In the genomic region with DNA sequence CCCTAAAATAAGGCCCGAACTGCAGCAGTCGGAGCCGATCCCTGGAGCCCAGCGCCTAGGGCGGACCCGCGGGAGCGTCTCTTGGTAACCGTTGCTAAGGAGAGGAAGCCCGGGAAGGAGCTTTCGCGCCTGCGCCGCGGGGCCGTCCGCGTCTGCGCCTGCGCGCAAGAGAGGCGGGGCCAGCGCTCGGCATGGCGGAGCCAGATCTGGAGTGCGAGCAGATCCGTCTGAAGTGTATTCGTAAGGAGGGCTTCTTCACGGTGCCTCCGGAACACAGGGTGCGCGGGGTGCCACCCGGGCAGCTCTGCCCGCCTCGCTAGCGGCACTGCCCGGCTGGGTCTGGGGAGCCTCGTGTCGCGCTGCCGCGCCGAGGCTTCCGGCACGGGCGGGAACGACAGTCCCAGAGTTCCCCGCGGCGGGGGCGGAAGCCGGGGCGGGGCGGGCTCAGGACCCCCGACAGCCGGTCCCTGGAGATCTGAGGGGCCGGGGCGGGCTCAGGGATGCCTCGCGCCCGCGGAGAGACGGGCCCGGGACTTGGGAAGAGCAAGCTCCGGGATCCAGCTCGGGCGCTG, we compare ENCODE assay signal across 1 cellular context.
TF ChIP-seq lines count a peak whose summit lies in the region.

A gene with protein sequence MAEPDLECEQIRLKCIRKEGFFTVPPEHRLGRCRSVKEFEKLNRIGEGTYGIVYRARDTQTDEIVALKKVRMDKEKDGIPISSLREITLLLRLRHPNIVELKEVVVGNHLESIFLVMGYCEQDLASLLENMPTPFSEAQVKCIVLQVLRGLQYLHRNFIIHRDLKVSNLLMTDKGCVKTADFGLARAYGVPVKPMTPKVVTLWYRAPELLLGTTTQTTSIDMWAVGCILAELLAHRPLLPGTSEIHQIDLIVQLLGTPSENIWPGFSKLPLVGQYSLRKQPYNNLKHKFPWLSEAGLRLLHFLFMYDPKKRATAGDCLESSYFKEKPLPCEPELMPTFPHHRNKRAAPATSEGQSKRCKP (plus strand): TSS at position 170 of the 572 bp plus-strand sequence. CDS start 22 bp downstream, at position 192.

TF ChIP-seq in HEK293, 187 proteins besides CTCF, POLR2A, EP300 and RAD21 (continued from another document):
- TF ChIP-seq ZNF324 (tag by site-specific recombination; IDR thresholded peaks at IDR 0.05) (no peak), ZBTB1 (tag by site-specific recombination; IDR thresholded peaks at IDR 0.05) (no peak), ZNF654 (tag by site-specific recombination; IDR thresholded peaks at IDR 0.05; ENCODE audit: low read depth) (no peak), ZNF112 (tag by site-specific recombination; IDR thresholded peaks at IDR 0.05) (no peak), KLF10 (tag by site-specific recombination; IDR thresholded peaks at IDR 0.05) (0 out of 2 replicates have a peak, but pooled peaks have one; percentile 28), ZNF121 (tag by site-specific recombination; IDR thresholded peaks at IDR 0.05) (no peak), KLF8 (tag by site-specific recombination; IDR thresholded peaks at IDR 0.05) (peak; percentile 74; the same call in 1 of the 2 replicates), ZNF416 (tag by site-specific recombination; IDR thresholded peaks at IDR 0.05) (no peak), ZNF664 (tag by site-specific recombination; IDR thresholded peaks at IDR 0.05) (no peak), SP3 (tag by site-specific recombination; IDR thresholded peaks at IDR 0.05) (peak; percentile 85), SCRT2 (tag by site-specific recombination; IDR thresholded peaks at IDR 0.05) (no peak), ZNF670 (tag by site-specific recombination; IDR thresholded peaks at IDR 0.05; ENCODE audit: low read depth) (no peak), GLI2 (tag by site-specific recombination; IDR thresholded peaks at IDR 0.05; ENCODE audit: borderline replicate concordance, low read depth) (no peak), ZNF221 (tag by site-specific recombination; IDR thresholded peaks at IDR 0.05; ENCODE audit: borderline replicate concordance) (no peak), ZXDB (tag by site-specific recombination; IDR thresholded peaks at IDR 0.05) (peak; percentile 93), ZNF843 (tag by site-specific recombination; IDR thresholded peaks at IDR 0.05) (no peak), ZNF248 (tag by site-specific recombination; IDR thresholded peaks at IDR 0.05) (no peak), YY1 (tag by site-specific recombination; IDR thresholded peaks at IDR 0.05) (peak; percentile 56; the same call in 1 of the 2 replicates), EGR2 (tag by site-specific recombination; IDR thresholded peaks at IDR 0.05; ENCODE audit: low read depth) (peak; percentile 43), ZNF132 (tag by site-specific recombination; IDR thresholded peaks at IDR 0.05; ENCODE audit: borderline replicate concordance) (no peak), ZNF2 (tag by site-specific recombination; IDR thresholded peaks at IDR 0.05) (no peak), YY2 (tag by site-specific recombination; IDR thresholded peaks at IDR 0.05) (peak; percentile 71; the same call in 1 of the 2 replicates), GLIS2 (tag by site-specific recombination; IDR thresholded peaks at IDR 0.05) (peak; percentile 72), ZSCAN30 (tag by site-specific recombination; IDR thresholded peaks at IDR 0.05) (peak; percentile 51; the same call in 1 of the 2 replicates), ZBTB20 (tag by site-specific recombination; IDR thresholded peaks at IDR 0.05) (peak; percentile 79), SP2 (tag by site-specific recombination; IDR thresholded peaks at IDR 0.05) (peak; percentile 73)
- TF ChIP-seq, protein P1, sequence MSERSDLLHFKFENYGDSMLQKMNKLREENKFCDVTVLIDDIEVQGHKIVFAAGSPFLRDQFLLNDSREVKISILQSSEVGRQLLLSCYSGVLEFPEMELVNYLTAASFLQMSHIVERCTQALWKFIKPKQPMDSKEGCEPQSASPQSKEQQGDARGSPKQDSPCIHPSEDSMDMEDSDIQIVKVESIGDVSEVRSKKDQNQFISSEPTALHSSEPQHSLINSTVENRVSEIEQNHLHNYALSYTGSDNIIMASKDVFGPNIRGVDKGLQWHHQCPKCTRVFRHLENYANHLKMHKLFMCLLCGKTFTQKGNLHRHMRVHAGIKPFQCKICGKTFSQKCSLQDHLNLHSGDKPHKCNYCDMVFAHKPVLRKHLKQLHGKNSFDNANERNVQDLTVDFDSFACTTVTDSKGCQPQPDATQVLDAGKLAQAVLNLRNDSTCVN (tag by site-specific recombination; optimal IDR thresholded peaks at IDR 0.05), result peak; percentile 75
- TF ChIP-seq, protein P2, sequence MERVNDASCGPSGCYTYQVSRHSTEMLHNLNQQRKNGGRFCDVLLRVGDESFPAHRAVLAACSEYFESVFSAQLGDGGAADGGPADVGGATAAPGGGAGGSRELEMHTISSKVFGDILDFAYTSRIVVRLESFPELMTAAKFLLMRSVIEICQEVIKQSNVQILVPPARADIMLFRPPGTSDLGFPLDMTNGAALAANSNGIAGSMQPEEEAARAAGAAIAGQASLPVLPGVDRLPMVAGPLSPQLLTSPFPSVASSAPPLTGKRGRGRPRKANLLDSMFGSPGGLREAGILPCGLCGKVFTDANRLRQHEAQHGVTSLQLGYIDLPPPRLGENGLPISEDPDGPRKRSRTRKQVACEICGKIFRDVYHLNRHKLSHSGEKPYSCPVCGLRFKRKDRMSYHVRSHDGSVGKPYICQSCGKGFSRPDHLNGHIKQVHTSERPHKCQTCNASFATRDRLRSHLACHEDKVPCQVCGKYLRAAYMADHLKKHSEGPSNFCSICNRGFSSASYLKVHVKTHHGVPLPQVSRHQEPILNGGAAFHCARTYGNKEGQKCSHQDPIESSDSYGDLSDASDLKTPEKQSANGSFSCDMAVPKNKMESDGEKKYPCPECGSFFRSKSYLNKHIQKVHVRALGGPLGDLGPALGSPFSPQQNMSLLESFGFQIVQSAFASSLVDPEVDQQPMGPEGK (tag by site-specific recombination; IDR thresholded peaks at IDR 0.05), result peak; percentile 80
- TF ChIP-seq, protein P3, sequence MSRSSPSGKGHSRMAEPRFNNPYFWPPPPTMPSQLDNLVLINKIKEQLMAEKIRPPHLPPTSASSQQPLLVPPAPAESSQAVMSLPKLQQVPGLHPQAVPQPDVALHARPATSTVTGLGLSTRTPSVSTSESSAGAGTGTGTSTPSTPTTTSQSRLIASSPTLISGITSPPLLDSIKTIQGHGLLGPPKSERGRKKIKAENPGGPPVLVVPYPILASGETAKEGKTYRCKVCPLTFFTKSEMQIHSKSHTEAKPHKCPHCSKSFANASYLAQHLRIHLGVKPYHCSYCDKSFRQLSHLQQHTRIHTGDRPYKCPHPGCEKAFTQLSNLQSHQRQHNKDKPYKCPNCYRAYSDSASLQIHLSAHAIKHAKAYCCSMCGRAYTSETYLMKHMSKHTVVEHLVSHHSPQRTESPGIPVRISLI (tag by site-specific recombination; IDR thresholded peaks at IDR 0.05), result no peak
- TF ChIP-seq, protein P4, sequence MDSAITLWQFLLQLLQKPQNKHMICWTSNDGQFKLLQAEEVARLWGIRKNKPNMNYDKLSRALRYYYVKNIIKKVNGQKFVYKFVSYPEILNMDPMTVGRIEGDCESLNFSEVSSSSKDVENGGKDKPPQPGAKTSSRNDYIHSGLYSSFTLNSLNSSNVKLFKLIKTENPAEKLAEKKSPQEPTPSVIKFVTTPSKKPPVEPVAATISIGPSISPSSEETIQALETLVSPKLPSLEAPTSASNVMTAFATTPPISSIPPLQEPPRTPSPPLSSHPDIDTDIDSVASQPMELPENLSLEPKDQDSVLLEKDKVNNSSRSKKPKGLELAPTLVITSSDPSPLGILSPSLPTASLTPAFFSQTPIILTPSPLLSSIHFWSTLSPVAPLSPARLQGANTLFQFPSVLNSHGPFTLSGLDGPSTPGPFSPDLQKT (IDR thresholded peaks at IDR 0.05; ENCODE audit: borderline replicate concordance, low read depth, low read length), result no peak
- TF ChIP-seq, protein P5, sequence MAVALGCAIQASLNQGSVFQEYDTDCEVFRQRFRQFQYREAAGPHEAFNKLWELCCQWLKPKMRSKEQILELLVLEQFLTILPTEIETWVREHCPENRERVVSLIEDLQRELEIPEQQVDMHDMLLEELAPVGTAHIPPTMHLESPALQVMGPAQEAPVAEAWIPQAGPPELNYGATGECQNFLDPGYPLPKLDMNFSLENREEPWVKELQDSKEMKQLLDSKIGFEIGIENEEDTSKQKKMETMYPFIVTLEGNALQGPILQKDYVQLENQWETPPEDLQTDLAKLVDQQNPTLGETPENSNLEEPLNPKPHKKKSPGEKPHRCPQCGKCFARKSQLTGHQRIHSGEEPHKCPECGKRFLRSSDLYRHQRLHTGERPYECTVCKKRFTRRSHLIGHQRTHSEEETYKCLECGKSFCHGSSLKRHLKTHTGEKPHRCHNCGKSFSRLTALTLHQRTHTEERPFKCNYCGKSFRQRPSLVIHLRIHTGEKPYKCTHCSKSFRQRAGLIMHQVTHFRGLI (tag by site-specific recombination; IDR thresholded peaks at IDR 0.05), result no peak
- TF ChIP-seq, protein P6, sequence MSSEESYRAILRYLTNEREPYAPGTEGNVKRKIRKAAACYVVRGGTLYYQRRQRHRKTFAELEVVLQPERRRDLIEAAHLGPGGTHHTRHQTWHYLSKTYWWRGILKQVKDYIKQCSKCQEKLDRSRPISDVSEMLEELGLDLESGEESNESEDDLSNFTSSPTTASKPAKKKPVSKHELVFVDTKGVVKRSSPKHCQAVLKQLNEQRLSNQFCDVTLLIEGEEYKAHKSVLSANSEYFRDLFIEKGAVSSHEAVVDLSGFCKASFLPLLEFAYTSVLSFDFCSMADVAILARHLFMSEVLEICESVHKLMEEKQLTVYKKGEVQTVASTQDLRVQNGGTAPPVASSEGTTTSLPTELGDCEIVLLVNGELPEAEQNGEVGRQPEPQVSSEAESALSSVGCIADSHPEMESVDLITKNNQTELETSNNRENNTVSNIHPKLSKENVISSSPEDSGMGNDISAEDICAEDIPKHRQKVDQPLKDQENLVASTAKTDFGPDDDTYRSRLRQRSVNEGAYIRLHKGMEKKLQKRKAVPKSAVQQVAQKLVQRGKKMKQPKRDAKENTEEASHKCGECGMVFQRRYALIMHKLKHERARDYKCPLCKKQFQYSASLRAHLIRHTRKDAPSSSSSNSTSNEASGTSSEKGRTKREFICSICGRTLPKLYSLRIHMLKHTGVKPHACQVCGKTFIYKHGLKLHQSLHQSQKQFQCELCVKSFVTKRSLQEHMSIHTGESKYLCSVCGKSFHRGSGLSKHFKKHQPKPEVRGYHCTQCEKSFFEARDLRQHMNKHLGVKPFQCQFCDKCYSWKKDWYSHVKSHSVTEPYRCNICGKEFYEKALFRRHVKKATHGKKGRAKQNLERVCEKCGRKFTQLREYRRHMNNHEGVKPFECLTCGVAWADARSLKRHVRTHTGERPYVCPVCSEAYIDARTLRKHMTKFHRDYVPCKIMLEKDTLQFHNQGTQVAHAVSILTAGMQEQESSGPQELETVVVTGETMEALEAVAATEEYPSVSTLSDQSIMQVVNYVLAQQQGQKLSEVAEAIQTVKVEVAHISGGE (tag by site-specific recombination; conservative IDR thresholded peaks at IDR 0.05; ENCODE audit: low read depth), result peak; percentile 47
- TF ChIP-seq, protein P7, sequence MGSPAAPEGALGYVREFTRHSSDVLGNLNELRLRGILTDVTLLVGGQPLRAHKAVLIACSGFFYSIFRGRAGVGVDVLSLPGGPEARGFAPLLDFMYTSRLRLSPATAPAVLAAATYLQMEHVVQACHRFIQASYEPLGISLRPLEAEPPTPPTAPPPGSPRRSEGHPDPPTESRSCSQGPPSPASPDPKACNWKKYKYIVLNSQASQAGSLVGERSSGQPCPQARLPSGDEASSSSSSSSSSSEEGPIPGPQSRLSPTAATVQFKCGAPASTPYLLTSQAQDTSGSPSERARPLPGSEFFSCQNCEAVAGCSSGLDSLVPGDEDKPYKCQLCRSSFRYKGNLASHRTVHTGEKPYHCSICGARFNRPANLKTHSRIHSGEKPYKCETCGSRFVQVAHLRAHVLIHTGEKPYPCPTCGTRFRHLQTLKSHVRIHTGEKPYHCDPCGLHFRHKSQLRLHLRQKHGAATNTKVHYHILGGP (tag by site-specific recombination; IDR thresholded peaks at IDR 0.05), result no peak
